1 cellular context compared by ENCODE assay signal in the genomic region with DNA sequence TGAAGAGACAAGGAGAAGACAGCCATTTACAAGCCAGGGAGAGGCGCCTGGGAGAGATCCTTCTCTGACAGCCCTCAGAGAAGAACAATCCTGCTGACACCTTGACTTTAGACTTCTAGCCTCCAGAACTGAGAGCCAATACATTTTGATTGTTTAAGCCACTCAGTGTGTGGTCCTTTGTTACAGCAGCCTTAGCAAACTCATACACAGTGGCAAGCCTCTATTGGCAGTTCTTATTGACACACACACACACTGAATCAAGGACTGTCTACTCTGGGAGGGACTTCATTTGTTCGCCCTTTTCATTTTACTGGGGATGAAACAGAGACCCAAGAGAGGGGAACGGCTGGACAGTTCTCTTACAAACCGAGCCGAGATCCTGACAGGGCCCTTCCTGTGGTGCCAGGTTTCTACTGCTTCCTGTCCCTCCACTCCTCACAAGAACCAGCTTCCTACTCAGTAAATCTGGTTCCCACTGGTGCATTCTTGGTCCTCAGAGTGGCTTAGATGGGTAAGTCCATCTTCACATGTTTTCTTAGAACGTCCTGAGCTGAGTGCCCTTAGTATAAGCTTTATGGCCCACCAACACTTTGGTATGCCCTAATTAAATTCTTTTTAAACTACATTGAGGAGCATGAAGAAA.
TF ChIP-seq lines count a peak whose summit lies in the region.

No MANE protein-coding gene starts in this region.

TF ChIP-seq in GM23338, 12 proteins besides CTCF, POLR2A, EP300 and RAD21:
- TF ChIP-seq EZH2 (IDR thresholded peaks at IDR 0.05; ENCODE audit: low read depth, unreplicated experiment) = no peak
- TF ChIP-seq CREB1 (CRISPR knock-in tag; IDR thresholded peaks at IDR 0.05; ENCODE audit: low read depth) = no peak
- TF ChIP-seq ZNF114 (CRISPR knock-in tag; IDR thresholded peaks at IDR 0.05) = no peak
- TF ChIP-seq, protein P1, sequence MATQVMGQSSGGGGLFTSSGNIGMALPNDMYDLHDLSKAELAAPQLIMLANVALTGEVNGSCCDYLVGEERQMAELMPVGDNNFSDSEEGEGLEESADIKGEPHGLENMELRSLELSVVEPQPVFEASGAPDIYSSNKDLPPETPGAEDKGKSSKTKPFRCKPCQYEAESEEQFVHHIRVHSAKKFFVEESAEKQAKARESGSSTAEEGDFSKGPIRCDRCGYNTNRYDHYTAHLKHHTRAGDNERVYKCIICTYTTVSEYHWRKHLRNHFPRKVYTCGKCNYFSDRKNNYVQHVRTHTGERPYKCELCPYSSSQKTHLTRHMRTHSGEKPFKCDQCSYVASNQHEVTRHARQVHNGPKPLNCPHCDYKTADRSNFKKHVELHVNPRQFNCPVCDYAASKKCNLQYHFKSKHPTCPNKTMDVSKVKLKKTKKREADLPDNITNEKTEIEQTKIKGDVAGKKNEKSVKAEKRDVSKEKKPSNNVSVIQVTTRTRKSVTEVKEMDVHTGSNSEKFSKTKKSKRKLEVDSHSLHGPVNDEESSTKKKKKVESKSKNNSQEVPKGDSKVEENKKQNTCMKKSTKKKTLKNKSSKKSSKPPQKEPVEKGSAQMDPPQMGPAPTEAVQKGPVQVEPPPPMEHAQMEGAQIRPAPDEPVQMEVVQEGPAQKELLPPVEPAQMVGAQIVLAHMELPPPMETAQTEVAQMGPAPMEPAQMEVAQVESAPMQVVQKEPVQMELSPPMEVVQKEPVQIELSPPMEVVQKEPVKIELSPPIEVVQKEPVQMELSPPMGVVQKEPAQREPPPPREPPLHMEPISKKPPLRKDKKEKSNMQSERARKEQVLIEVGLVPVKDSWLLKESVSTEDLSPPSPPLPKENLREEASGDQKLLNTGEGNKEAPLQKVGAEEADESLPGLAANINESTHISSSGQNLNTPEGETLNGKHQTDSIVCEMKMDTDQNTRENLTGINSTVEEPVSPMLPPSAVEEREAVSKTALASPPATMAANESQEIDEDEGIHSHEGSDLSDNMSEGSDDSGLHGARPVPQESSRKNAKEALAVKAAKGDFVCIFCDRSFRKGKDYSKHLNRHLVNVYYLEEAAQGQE (IDR thresholded peaks at IDR 0.05; ENCODE audit: unreplicated experiment) = no peak
- TF ChIP-seq, protein P2, sequence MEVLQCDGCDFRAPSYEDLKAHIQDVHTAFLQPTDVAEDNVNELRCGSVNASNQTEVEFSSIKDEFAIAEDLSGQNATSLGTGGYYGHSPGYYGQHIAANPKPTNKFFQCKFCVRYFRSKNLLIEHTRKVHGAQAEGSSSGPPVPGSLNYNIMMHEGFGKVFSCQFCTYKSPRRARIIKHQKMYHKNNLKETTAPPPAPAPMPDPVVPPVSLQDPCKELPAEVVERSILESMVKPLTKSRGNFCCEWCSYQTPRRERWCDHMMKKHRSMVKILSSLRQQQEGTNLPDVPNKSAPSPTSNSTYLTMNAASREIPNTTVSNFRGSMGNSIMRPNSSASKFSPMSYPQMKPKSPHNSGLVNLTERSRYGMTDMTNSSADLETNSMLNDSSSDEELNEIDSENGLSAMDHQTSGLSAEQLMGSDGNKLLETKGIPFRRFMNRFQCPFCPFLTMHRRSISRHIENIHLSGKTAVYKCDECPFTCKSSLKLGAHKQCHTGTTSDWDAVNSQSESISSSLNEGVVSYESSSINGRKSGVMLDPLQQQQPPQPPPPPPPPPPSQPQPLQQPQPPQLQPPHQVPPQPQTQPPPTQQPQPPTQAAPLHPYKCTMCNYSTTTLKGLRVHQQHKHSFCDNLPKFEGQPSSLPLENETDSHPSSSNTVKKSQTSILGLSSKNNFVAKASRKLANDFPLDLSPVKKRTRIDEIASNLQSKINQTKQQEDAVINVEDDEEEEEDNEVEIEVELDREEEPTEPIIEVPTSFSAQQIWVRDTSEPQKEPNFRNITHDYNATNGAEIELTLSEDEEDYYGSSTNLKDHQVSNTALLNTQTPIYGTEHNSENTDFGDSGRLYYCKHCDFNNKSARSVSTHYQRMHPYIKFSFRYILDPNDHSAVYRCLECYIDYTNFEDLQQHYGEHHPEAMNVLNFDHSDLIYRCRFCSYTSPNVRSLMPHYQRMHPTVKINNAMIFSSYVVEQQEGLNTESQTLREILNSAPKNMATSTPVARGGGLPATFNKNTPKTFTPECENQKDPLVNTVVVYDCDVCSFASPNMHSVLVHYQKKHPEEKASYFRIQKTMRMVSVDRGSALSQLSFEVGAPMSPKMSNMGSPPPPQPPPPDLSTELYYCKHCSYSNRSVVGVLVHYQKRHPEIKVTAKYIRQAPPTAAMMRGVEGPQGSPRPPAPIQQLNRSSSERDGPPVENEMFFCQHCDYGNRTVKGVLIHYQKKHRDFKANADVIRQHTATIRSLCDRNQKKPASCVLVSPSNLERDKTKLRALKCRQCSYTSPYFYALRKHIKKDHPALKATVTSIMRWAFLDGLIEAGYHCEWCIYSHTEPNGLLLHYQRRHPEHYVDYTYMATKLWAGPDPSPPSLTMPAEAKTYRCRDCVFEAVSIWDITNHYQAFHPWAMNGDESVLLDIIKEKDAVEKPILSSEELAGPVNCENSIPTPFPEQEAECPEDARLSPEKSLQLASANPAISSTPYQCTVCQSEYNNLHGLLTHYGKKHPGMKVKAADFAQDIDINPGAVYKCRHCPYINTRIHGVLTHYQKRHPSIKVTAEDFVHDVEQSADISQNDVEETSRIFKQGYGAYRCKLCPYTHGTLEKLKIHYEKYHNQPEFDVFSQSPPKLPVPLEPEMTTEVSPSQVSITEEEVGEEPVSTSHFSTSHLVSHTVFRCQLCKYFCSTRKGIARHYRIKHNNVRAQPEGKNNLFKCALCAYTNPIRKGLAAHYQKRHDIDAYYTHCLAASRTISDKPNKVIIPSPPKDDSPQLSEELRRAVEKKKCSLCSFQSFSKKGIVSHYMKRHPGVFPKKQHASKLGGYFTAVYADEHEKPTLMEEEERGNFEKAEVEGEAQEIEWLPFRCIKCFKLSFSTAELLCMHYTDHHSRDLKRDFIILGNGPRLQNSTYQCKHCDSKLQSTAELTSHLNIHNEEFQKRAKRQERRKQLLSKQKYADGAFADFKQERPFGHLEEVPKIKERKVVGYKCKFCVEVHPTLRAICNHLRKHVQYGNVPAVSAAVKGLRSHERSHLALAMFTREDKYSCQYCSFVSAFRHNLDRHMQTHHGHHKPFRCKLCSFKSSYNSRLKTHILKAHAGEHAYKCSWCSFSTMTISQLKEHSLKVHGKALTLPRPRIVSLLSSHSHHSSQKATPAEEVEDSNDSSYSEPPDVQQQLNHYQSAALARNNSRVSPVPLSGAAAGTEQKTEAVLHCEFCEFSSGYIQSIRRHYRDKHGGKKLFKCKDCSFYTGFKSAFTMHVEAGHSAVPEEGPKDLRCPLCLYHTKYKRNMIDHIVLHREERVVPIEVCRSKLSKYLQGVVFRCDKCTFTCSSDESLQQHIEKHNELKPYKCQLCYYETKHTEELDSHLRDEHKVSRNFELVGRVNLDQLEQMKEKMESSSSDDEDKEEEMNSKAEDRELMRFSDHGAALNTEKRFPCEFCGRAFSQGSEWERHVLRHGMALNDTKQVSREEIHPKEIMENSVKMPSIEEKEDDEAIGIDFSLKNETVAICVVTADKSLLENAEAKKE (CRISPR knock-in tag; IDR thresholded peaks at IDR 0.05) = no peak
- no peak for TF ChIP-seq EZH2phosphoT487 (IDR thresholded peaks at IDR 0.05; ENCODE audit: unreplicated experiment)
- no peak for TF ChIP-seq POLR2AphosphoS5 (IDR thresholded peaks at IDR 0.05; ENCODE audit: low read depth)
- TF ChIP-seq, protein P3, sequence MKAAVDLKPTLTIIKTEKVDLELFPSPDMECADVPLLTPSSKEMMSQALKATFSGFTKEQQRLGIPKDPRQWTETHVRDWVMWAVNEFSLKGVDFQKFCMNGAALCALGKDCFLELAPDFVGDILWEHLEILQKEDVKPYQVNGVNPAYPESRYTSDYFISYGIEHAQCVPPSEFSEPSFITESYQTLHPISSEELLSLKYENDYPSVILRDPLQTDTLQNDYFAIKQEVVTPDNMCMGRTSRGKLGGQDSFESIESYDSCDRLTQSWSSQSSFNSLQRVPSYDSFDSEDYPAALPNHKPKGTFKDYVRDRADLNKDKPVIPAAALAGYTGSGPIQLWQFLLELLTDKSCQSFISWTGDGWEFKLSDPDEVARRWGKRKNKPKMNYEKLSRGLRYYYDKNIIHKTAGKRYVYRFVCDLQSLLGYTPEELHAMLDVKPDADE (IDR thresholded peaks at IDR 0.05) = no peak
- TF ChIP-seq NANOG (IDR thresholded peaks at IDR 0.05; ENCODE audit: borderline replicate concordance) = no peak
- no peak for TF ChIP-seq ZNF331 (CRISPR knock-in tag; IDR thresholded peaks at IDR 0.05; ENCODE audit: low read depth)
- TF ChIP-seq STAT1 (IDR thresholded peaks at IDR 0.05; ENCODE audit: unreplicated experiment) = no peak
- no peak for TF ChIP-seq JUNB (IDR thresholded peaks at IDR 0.05; ENCODE audit: unreplicated experiment)
